11 cellular contexts compared by ENCODE assay signal in genomic region chr3:52986938-52987337, GRCh38.
DNase-seq lines count a peak whose midpoint lies in the region; ATAC-seq, FAIRE-seq and TF ChIP-seq lines count a peak whose summit lies in the region.
"Had no signal": no experiment of that assay in that cellular context is flagged by ENCODE, and none has a peak within 500 bp of the region (broad histone marks: within the 10 kb centered on the region; RNA-seq: fewer than 3 reads in every experiment).

No MANE protein-coding gene starts in this region.

- no peaks in the 10 kb centered on the region for H3K27me3 ChIP-seq in Loucy (ENCODE audit: insufficient read depth, low read length, poor library complexity, severe bottlenecking)

- H3K4me2 ChIP-seq in Loucy (ENCODE audit: low read depth, low read length, poor library complexity, severe bottlenecking), result no peak overlapping the region

- H3F3A ChIP-seq in Loucy (ENCODE audit: low read depth), result no peaks in the 10 kb centered on the region

- peaks cover 25 to 67% of the 10 kb centered on the region in 2 donors for H3K4me1 Mint-ChIP-seq in stimulated activated naive B cell treated with anti-CD40 and anti-IgM and Interleukin-4, amounts not matched to agents 10 μg/mL and 1 μg/mL and 100 μg/mL, for 72 hours

- no peak overlapping the region for H3K9ac ChIP-seq in Loucy (ENCODE audit: low read depth, low read length, poor library complexity, severe bottlenecking)

- H3K9me2 ChIP-seq in Loucy (replicated peaks; ENCODE audit: low read depth, low read length), result no peaks in the 10 kb centered on the region

- peak; percentile 41 for FAIRE-seq in G401.6 (lab: Jason Lieb, UNC)

- H3K9me3 Mint-ChIP-seq in stimulated activated naive B cell treated with anti-CD40 and anti-IgM and Interleukin-4, amounts not matched to agents 10 μg/mL and 1 μg/mL and 100 μg/mL, for 72 hours, result no peaks in the 10 kb centered on the region
- H3K9me3 Mint-ChIP-seq: central memory CD8-positive, alpha-beta T cell had no signal

- peaks cover 15% of the 10 kb centered on the region for H3K4me1 ChIP-seq in Loucy (ENCODE audit: insufficient read depth, low read length, poor library complexity, severe bottlenecking)

- H3K36me3 Mint-ChIP-seq in stimulated activated naive B cell treated with anti-CD40 and anti-IgM and Interleukin-4, amounts not matched to agents 10 μg/mL and 1 μg/mL and 100 μg/mL, for 72 hours, result no peaks in the 10 kb centered on the region

- H3K36me3 ChIP-seq in Loucy (ENCODE audit: insufficient read depth, low read length), result no peaks in the 10 kb centered on the region

- no peak overlapping the region for H3K27ac Mint-ChIP-seq in stimulated activated naive B cell treated with anti-CD40 and anti-IgM and Interleukin-4, amounts not matched to agents 10 μg/mL and 1 μg/mL and 100 μg/mL, for 72 hours

- ATAC-seq in HG02588 (IDR thresholded peaks at IDR 0.05; ENCODE audit: unreplicated experiment), result no peak
- ATAC-seq in stimulated activated naive B cell treated with anti-CD40 and anti-IgM and Interleukin-4, amounts not matched to agents 10 μg/mL and 1 μg/mL and 100 μg/mL, for 72 hours (replicated peaks), result no peak
- ATAC-seq: stimulated activated naive CD8-positive, alpha-beta T cell treated with anti-CD3 and anti-CD28 coated beads, Interleukin-15, Interleukin-2, amounts not matched to agents 100 U/mL and 50 U/mL, for 24 hours had no signal

- H3K9me3 ChIP-seq in Loucy (ENCODE audit: insufficient read depth, low read depth, low read length), result no peaks in the 10 kb centered on the region

- peak; percentile 42 for DNase-seq in cerebellar cortex (ENCODE audit: low spot score)
- DNase-seq in non-pigmented ciliary epithelial cell (ENCODE audit: low read depth), result peak; percentile 17
- no peak for DNase-seq in stimulated activated naive B cell treated with anti-CD40 and anti-IgM and Interleukin-4, amounts not matched to agents 10 μg/mL and 1 μg/mL and 100 μg/mL, for 72 hours
- no peak for DNase-seq in NOMO-1 treated with dmso at 0.1 percent for 144 hours (lab: John Stamatoyannopoulos, UW; ENCODE audit: unreplicated experiment)
- DNase-seq: activated CD4-positive, alpha-beta T cell treated with anti-CD3 and anti-CD28 coated beads, Interleukin-2, amount 50 U/mL, for 48 hours; islet precursor cell; stimulated activated naive CD8-positive, alpha-beta T cell treated with anti-CD3 and anti-CD28 coated beads, Interleukin-15, Interleukin-2, amounts not matched to agents 100 U/mL and 50 U/mL, for 24 hours had no signal

- no peaks in the 10 kb centered on the region for H3K27me3 Mint-ChIP-seq in stimulated activated naive B cell treated with anti-CD40 and anti-IgM and Interleukin-4, amounts not matched to agents 10 μg/mL and 1 μg/mL and 100 μg/mL, for 72 hours
- H3K27me3 Mint-ChIP-seq: central memory CD8-positive, alpha-beta T cell had no signal

- peak; percentile 36; the same call in 1 of the 2 replicates for TF ChIP-seq CTCF in Loucy (conservative IDR thresholded peaks at IDR 0.05; ENCODE audit: low read length)

- H2AFZ ChIP-seq in Loucy (ENCODE audit: low read length), result no peak overlapping the region

- H3K4me3 ChIP-seq in Loucy (ENCODE audit: low read length, poor library complexity, severe bottlenecking), result no peak overlapping the region

- peaks cover 13% of the 10 kb centered on the region; the same call in 1 of the 2 replicates for H3K79me2 ChIP-seq in Loucy (ENCODE audit: insufficient read depth, low read length)

- no peaks in the 10 kb centered on the region for H4K20me1 ChIP-seq in Loucy (ENCODE audit: insufficient read depth, low read length, poor library complexity, severe bottlenecking)

- no peak overlapping the region for H3K4me3 Mint-ChIP-seq in stimulated activated naive B cell treated with anti-CD40 and anti-IgM and Interleukin-4, amounts not matched to agents 10 μg/mL and 1 μg/mL and 100 μg/mL, for 72 hours
- H3K4me3 Mint-ChIP-seq: central memory CD8-positive, alpha-beta T cell had no signal

Comparison
In these comparisons a context has a peak if more than half of its experiments do, and no peak if none do; other contexts are left out.
1. DNase-seq: peak in cerebellar cortex (single experiment) and non-pigmented ciliary epithelial cell (single experiment); none in stimulated activated naive B cell treated with anti-CD40 and anti-IgM and Interleukin-4, amounts not matched to agents 10 μg/mL and 1 μg/mL and 100 μg/mL, for 72 hours (single experiment) and NOMO-1 treated with dmso at 0.1 percent for 144 hours (single experiment).